8 cellular contexts compared by ENCODE assay signal in the genomic region with DNA sequence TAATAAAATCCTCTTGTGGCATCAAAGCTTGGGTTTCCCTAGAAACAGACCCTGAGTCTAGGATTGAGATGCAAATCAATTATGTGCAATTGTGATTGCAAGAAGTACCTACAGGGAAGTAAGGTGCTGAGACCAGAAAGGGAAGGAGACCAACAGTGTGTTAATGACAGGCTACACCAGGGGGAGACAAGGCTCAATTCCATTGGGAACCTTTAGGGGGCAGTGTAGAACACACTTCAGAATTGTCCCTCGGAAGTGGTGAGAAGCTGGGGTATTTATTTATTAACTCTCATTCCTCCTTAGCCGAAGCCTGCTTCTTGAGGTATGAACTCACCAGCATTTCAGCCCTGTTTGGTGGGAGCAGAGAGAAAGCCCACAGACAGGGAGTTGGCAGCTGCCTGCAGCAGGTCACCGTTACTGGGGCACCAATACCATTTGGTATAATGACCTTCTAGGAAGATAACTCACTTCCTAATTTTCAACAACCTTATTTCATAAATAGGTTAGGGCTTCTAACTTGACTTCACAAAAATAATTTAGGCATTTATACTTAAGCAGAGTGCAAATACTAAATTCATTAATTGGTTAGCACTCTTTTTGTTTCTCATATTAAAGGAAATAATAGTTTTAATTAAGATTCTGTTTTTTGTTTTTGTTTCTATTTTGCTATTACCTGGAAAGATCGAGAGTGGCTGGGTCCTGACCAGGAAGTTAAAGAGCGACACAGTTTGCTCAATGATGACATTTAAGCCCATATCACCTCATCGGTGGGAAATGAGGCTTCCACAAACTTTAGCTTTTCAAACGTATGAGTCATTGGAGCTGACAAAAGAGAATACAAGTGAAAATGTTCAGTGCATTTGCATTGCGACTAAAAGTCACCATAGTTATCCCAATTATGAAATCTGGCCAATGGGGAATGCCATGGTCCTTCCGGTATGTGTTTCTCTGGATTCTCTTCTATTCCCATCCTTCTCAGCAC.
DNase-seq lines count a peak whose midpoint lies in the region; ATAC-seq and TF ChIP-seq lines count a peak whose summit lies in the region.

No MANE protein-coding gene starts in this region.

- in situ Hi-C loops in astrocyte of the cerebellum (cut with HindIII; ENCODE audit: low sequenced_read_pairs) = no loop called here

- no peaks in the 10 kb centered on the region for H3K27me3 Mint-ChIP-seq in activated T-cell treated with anti-CD3 and anti-CD28 coated beads, Interleukin-2, amount 50 U/mL, for 72 hours (ENCODE audit: low read depth)
- H3K27me3 Mint-ChIP-seq in immature natural killer cell (ENCODE audit: low read depth in 3 of 3) = peaks cover 0 to 4% (median 2%) of the 10 kb centered on the region in 3 donors
- H3K27me3 Mint-ChIP-seq in stimulated activated naive CD8-positive, alpha-beta T cell treated with anti-CD3 and anti-CD28 coated beads, Interleukin-15, amount 100 ng/mL, for 72 hours = peaks cover 9% of the 10 kb centered on the region

- no peaks in the 10 kb centered on the region for H3K9me3 Mint-ChIP-seq in activated T-cell treated with anti-CD3 and anti-CD28 coated beads, Interleukin-2, amount 50 U/mL, for 72 hours
- peaks cover 0 to 11% (median 2%) of the 10 kb centered on the region in 6 donors for H3K9me3 Mint-ChIP-seq in immature natural killer cell
- no peaks in the 10 kb centered on the region for H3K9me3 Mint-ChIP-seq in stimulated activated naive CD8-positive, alpha-beta T cell treated with anti-CD3 and anti-CD28 coated beads, Interleukin-15, amount 100 ng/mL, for 72 hours

- H3K27ac Mint-ChIP-seq in activated T-cell treated with anti-CD3 and anti-CD28 coated beads, Interleukin-2, amount 50 U/mL, for 72 hours = no peak overlapping the region
- H3K27ac Mint-ChIP-seq in immature natural killer cell = no peak overlapping the region
- H3K27ac Mint-ChIP-seq in stimulated activated naive CD8-positive, alpha-beta T cell treated with anti-CD3 and anti-CD28 coated beads, Interleukin-15, amount 100 ng/mL, for 72 hours = no peak overlapping the region

- H3K4me1 Mint-ChIP-seq in activated T-cell treated with anti-CD3 and anti-CD28 coated beads, Interleukin-2, amount 50 U/mL, for 72 hours (ENCODE audit: low read depth) = no peaks in the 10 kb centered on the region
- no peaks in the 10 kb centered on the region for H3K4me1 Mint-ChIP-seq in immature natural killer cell
- no peaks in the 10 kb centered on the region for H3K4me1 Mint-ChIP-seq in stimulated activated naive CD8-positive, alpha-beta T cell treated with anti-CD3 and anti-CD28 coated beads, Interleukin-15, amount 100 ng/mL, for 72 hours

- ATAC-seq in activated T-cell treated with anti-CD3 and anti-CD28 coated beads, Interleukin-2, amount 50 U/mL, for 72 hours (replicated peaks in 1 of 2) = no peak
- peak; percentile 63 for ATAC-seq in stimulated activated naive CD8-positive, alpha-beta T cell treated with anti-CD3 and anti-CD28 coated beads, Interleukin-15, amount 100 ng/mL, for 72 hours

- no peak overlapping the region for H3K4me3 Mint-ChIP-seq in activated T-cell treated with anti-CD3 and anti-CD28 coated beads, Interleukin-2, amount 50 U/mL, for 72 hours
- H3K4me3 Mint-ChIP-seq in immature natural killer cell = no peak overlapping the region
- H3K4me3 Mint-ChIP-seq in stimulated activated naive CD8-positive, alpha-beta T cell treated with anti-CD3 and anti-CD28 coated beads, Interleukin-15, amount 100 ng/mL, for 72 hours = no peak overlapping the region

- H3K36me3 Mint-ChIP-seq in activated T-cell treated with anti-CD3 and anti-CD28 coated beads, Interleukin-2, amount 50 U/mL, for 72 hours (ENCODE audit: insufficient read depth in 2 of 2) = no peaks in the 10 kb centered on the region
- no peaks in the 10 kb centered on the region for H3K36me3 Mint-ChIP-seq in immature natural killer cell

- H3K4me3 ChIP-seq in astrocyte of the cerebellum (ENCODE audit: low read depth, low read length) = no peak overlapping the region

- DNase-seq in activated T-cell treated with anti-CD3 and anti-CD28 coated beads, Interleukin-2, amount 50 U/mL, for 72 hours = peak; percentile 12 to 13
- DNase-seq in activated T-cell treated with anti-CD3 and anti-CD28 coated beads for 4 hours (no peak), HCEC 1CT (peak; percentile 51), NCI-H460 (ENCODE audit: extremely low read depth, low read depth) (peak; percentile 1), astrocyte of the cerebellum (ENCODE audit: low read depth) (peak; percentile 19), immature natural killer cell (peak; percentile 24 to 38 (median 28))
- DNase-seq in stimulated activated naive CD8-positive, alpha-beta T cell treated with anti-CD3 and anti-CD28 coated beads, Interleukin-15, amount 100 ng/mL, for 72 hours = peak; percentile 23 to 36
- DNase-seq in activated T-cell treated with anti-CD3 and anti-CD28 coated beads, Interleukin-2, amount 50 U/mL, for 1 hour = no peak

- peak; percentile 93 for TF ChIP-seq CTCF in astrocyte of the cerebellum (IDR thresholded peaks at IDR 0.05; ENCODE audit: low read depth, low read length, missing control alignments)

Comparison
In these comparisons a context has a peak if more than half of its experiments do, and no peak if none do; other contexts are left out.
1. DNase-seq: peak in activated T-cell treated with anti-CD3 and anti-CD28 coated beads, Interleukin-2, amount 50 U/mL, for 72 hours (2 of 2), HCEC 1CT (single experiment), NCI-H460 (single experiment), astrocyte of the cerebellum (single experiment), immature natural killer cell (3 of 3) and stimulated activated naive CD8-positive, alpha-beta T cell treated with anti-CD3 and anti-CD28 coated beads, Interleukin-15, amount 100 ng/mL, for 72 hours (2 of 2); none in activated T-cell treated with anti-CD3 and anti-CD28 coated beads for 4 hours (single experiment) and activated T-cell treated with anti-CD3 and anti-CD28 coated beads, Interleukin-2, amount 50 U/mL, for 1 hour (single experiment).